Comparison of ENCODE assay signal across 9 cellular contexts in the genomic region with DNA sequence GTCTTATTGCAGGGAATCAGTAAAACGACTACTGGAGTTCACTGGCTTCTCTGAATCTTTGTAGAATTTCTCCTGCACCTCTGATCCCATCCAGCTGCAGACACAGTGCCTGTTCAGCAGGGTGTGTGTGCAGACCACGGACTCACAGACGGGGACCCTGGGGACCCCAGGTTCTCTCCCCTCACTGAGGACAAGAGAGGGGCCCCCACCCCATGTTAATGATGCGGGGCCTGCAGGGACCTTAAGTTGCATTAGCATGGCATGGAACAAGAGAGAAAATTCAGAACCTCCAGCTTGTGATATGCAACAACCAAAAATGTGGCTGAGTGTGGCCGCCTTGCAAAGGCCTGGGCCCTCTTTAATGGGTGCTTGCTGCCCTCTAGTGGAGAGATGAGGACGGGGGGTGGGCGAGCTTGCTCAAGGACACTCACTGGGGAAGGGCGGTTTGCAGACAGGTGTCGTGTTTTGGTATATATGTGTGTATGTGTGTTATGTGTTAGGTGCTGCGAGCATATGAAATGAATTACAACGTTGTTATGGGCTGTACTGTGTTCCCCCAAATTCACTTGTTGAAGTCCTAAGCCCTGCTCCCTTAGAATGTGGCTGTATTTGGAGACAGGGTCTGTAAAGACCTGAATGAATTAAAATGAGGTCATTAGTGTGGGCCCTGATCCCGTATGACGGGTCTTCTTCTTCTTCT.
DNase-seq lines count a peak whose midpoint lies in the region; ATAC-seq, FAIRE-seq and TF ChIP-seq lines count a peak whose summit lies in the region.
"Had no signal": no experiment of that assay in that cellular context is flagged by ENCODE, and none has a peak within 500 bp of the region (broad histone marks: within the 10 kb centered on the region; RNA-seq: fewer than 3 reads in every experiment).

No MANE protein-coding gene starts in this region.

- TF ChIP-seq CTCF in DOHH2 (IDR thresholded peaks at IDR 0.05; ENCODE audit: low read depth, low read length, poor library complexity, severe bottlenecking) (peak; percentile 95), LNCAP (IDR thresholded peaks at IDR 0.05) (peak; percentile 95), pancreas (IDR thresholded peaks at IDR 0.05) (peak; percentile 69 to 90 (median 84)), tibial nerve (IDR thresholded peaks at IDR 0.05) (peak; percentile 82 to 92 (median 86))

- no peaks in the 10 kb centered on the region for H3K79me2 ChIP-seq in DOHH2 (ENCODE audit: control insufficient read depth, low read length)

- 14 to 17% methylated on average over 13 of the region's 13 CpGs for WGBS in pancreas, 2 donors
- WGBS in tibial nerve, 2 donors = 12 to 15% methylated on average over 13 of the region's 13 CpGs

- TF ChIP-seq POLR2A in tibial nerve (IDR thresholded peaks at IDR 0.05) = no peak

- ATAC-seq in pancreas (peak; percentile 91 to 99 (median 98)), HG02798 (IDR thresholded peaks at IDR 0.05; ENCODE audit: poor library complexity, unreplicated experiment) (no peak)

- no peaks in the 10 kb centered on the region for H3F3A ChIP-seq in DOHH2 (ENCODE audit: control insufficient read depth, insufficient read depth)

- H3K27ac ChIP-seq in DOHH2 (ENCODE audit: low read depth, low read length) (no peak overlapping the region), pancreas (no peak overlapping the region), tibial nerve (no peak overlapping the region)
- H3K27ac ChIP-seq: epithelial cell of prostate had no signal

- intact Hi-C loops in pancreas (cut with DNase I) = loop anchor here in 2 of 3 donors (10.0 kb wide), 2 partner anchors 325 to 485 kb away; partner anchors contain the start of gene ESS2 (in 1 of the 2)

- H3K36me3 ChIP-seq in DOHH2 (ENCODE audit: control insufficient read depth, low read length) (no peaks in the 10 kb centered on the region), pancreas (no peaks in the 10 kb centered on the region), tibial nerve (no peaks in the 10 kb centered on the region)

- H3K27me3 ChIP-seq in DOHH2 (ENCODE audit: control insufficient read depth, low read length) (no peaks in the 10 kb centered on the region), pancreas (no peaks in the 10 kb centered on the region), tibial nerve (peaks cover 0 to 7% of the 10 kb centered on the region in 2 donors)

- DNase-seq in SHP77 treated with DMSO at 0.1 percent for 48 hours (lab: John Stamatoyannopoulos, UW) (peak; percentile 42), germinal center (ENCODE audit: low spot score) (peak; percentile 93), pancreas (peak; percentile 62 to 88 (median 80)), tibial nerve (ENCODE audit: low spot score in 2 of 2) (peak; percentile 51 to 81)
- DNase-seq in activated gamma-delta T cell treated with anti-CD3 and anti-CD28 coated beads, Interleukin-2, amount 50 U/mL, for 16 hours (ENCODE audit: low read depth) = peak; percentile 85

- H3K9me3 ChIP-seq in DOHH2 (ENCODE audit: control insufficient read depth, insufficient read depth, low read length) = no peaks in the 10 kb centered on the region
- H3K9me3 ChIP-seq in pancreas = no peaks in the 10 kb centered on the region
- no peaks in the 10 kb centered on the region for H3K9me3 ChIP-seq in tibial nerve

- H3K4me3 ChIP-seq in DOHH2 (ENCODE audit: low read length) (no peak overlapping the region), pancreas (no peak overlapping the region), tibial nerve (no peak overlapping the region)

- no peaks in the 10 kb centered on the region for H4K20me1 ChIP-seq in DOHH2 (ENCODE audit: control insufficient read depth, insufficient read depth, low read depth, low read length)

- peak in 1 of 2 donors; percentile 13 for TF ChIP-seq EP300 in tibial nerve (IDR thresholded peaks at IDR 0.05)

- H3K4me2 ChIP-seq in DOHH2 (ENCODE audit: low read length) = no peak overlapping the region

- no peak for FAIRE-seq in pancreas (lab: Jason Lieb, UNC)

- no peaks in the 10 kb centered on the region for H3K4me1 ChIP-seq in DOHH2 (ENCODE audit: control insufficient read depth, low read length)
- H3K4me1 ChIP-seq in pancreas = no peaks in the 10 kb centered on the region
- H3K4me1 ChIP-seq in tibial nerve = peaks cover 0 to 5% (median 0%) of the 10 kb centered on the region in 4 donors

- H3K9me2 ChIP-seq in DOHH2 (replicated peaks; ENCODE audit: control insufficient read depth, low read length) = no peaks in the 10 kb centered on the region

Comparison
In these comparisons a context has a peak if more than half of its experiments do, and no peak if none do; other contexts are left out.
1. DNase-seq: peak in every context shown above with its lines; median percentile 93 in germinal center; 85 in activated gamma-delta T cell treated with anti-CD3 and anti-CD28 coated beads, Interleukin-2, amount 50 U/mL, for 16 hours; 80 in pancreas; 66 in tibial nerve; 42 in SHP77 treated with DMSO at 0.1 percent for 48 hours.